In genomic region chr3:5122030-5122740, GRCh38 we compare ENCODE assay signal across 8 cellular contexts. TPM values are rescaled to one million over a fixed set of nuclear protein-coding genes. Genes with fewer than 3 reads are reported as not detected.
A peak's percentile ranks its signal among the peaks of the same experiment; 100 is the strongest.
DNase-seq lines count a peak whose midpoint lies in the region; ATAC-seq and TF ChIP-seq lines count a peak whose summit lies in the region.

Gene ARL8B (plus strand): TSS chr3:5122292. CDS start chr3:5122466, 174 bp downstream.

- H3K4me3 ChIP-seq in LNCaP clone FGC (ENCODE audit: low read depth, low read length): peak within 1 kb of the TSS; percentile 99
- H3K4me3 ChIP-seq in gastroesophageal sphincter: peak within 1 kb of the TSS; percentile 71 to 72

- no peaks in the 10 kb centered on the region for H3K27me3 Mint-ChIP-seq in activated naive CD4-positive, alpha-beta T cell treated with anti-CD3 and anti-CD28 coated beads for 36 hours (ENCODE audit: low read depth)

- H3K4me1 Mint-ChIP-seq in activated naive CD4-positive, alpha-beta T cell treated with anti-CD3 and anti-CD28 coated beads for 36 hours (ENCODE audit: low read depth): peaks cover 39% of the 10 kb centered on the region

- H3K4me1 ChIP-seq in gastroesophageal sphincter: peaks cover 0 to 45% (median 21%) of the 10 kb centered on the region in 3 donors

- peaks cover 0 to 3% of the 10 kb centered on the region in 2 donors for H3K36me3 ChIP-seq in gastroesophageal sphincter

- ATAC-seq in gastroesophageal sphincter: peak; percentile 98

- DNase-seq in GM04504 (ENCODE audit: low read depth): peak; percentile 65
- DNase-seq in H4 (ENCODE audit: low spot score): peak; percentile 78
- DNase-seq in LNCaP clone FGC (ENCODE audit: low read depth): peak; percentile 49
- peak; percentile 86 for DNase-seq in SK-N-DZ (ENCODE audit: low spot score)
- peak; percentile 94 for DNase-seq in activated naive CD4-positive, alpha-beta T cell treated with anti-CD3 and anti-CD28 coated beads for 36 hours
- peak; percentile 43 for DNase-seq in non-pigmented ciliary epithelial cell (ENCODE audit: low read depth)
- peak; percentile 13 to 92 (median 83) for DNase-seq in substantia nigra (lab: John Stamatoyannopoulos, UW)

- no peaks in the 10 kb centered on the region for H3K9me3 Mint-ChIP-seq in activated naive CD4-positive, alpha-beta T cell treated with anti-CD3 and anti-CD28 coated beads for 36 hours

- H3K27ac ChIP-seq in gastroesophageal sphincter (peak within 1 kb of the TSS; percentile 86 to 95 (median 90)), substantia nigra (ENCODE audit: low read depth, low read length, poor library complexity, severe bottlenecking) (peak within 1 kb of the TSS; percentile 88)

- H3K27ac Mint-ChIP-seq in activated naive CD4-positive, alpha-beta T cell treated with anti-CD3 and anti-CD28 coated beads for 36 hours: peak within 1 kb of the TSS; percentile 90

- peak; percentile 78 for TF ChIP-seq POLR2A in gastroesophageal sphincter (IDR thresholded peaks at IDR 0.05)

- CTCF ChIA-PET in activated naive CD4-positive, alpha-beta T cell treated with anti-CD3 and anti-CD28 coated beads for 36 hours (lab: Charles Lee): interaction anchor here (0.6 to 5.8 kb wide), 14 partner anchors 12 to 416 kb away, joined by 3 to 54 read pairs (median 3); no protein-coding TSS in a partner anchor

- H3K9me3 ChIP-seq in gastroesophageal sphincter: no peaks in the 10 kb centered on the region

- H3K27me3 ChIP-seq in gastroesophageal sphincter: no peaks in the 10 kb centered on the region

- peak; percentile 99 for TF ChIP-seq CTCF in LNCaP clone FGC (IDR thresholded peaks at IDR 0.05; ENCODE audit: control insufficient read depth, extremely low read depth, insufficient read depth)
- TF ChIP-seq CTCF in gastroesophageal sphincter (IDR thresholded peaks at IDR 0.05): peak; percentile 94 to 99 (median 96)

- TF ChIP-seq EP300 in gastroesophageal sphincter (IDR thresholded peaks at IDR 0.05): no peak

- peak within 1 kb of the TSS; percentile 90 for H3K4me3 Mint-ChIP-seq in activated naive CD4-positive, alpha-beta T cell treated with anti-CD3 and anti-CD28 coated beads for 36 hours

- intact Hi-C loops in activated naive CD4-positive, alpha-beta T cell treated with anti-CD3 and anti-CD28 coated beads for 36 hours (cut with micrococcal nuclease): loop anchor here (1.0 to 5.0 kb wide), 9 partner anchors 65 to 1945 kb away; partner anchors contain the start of genes CRBN, EDEM1, ITPR1 and SETMAR

- WGBS in gastroesophageal sphincter (ENCODE audit: low coverage in 1 of 2), 2 donors: 0% methylated on average over 4 to 12 of the region's 74 CpGs

- peaks cover 1% of the 10 kb centered on the region for H3K36me3 Mint-ChIP-seq in activated naive CD4-positive, alpha-beta T cell treated with anti-CD3 and anti-CD28 coated beads for 36 hours (ENCODE audit: low read depth)

RNA-seq across cellular contexts. Expression of gene ARL8B, which starts in this region (rescaled TPM):
- total RNA-seq in H4 (2014; rRNA removed; shearing (Covaris generic)): 46.9 and 49.3 TPM in 2 replicates
- polyA plus RNA-seq in SK-N-DZ (2014; cell fraction: cytosol; rRNA removed): 68.0 and 71.1 TPM in 2 replicates
- polyA plus RNA-seq in SK-N-DZ (2014; cell fraction: nucleus; rRNA removed): 39.2 and 49.2 TPM in 2 replicates
- total RNA-seq in activated naive CD4-positive, alpha-beta T cell treated with anti-CD3 and anti-CD28 coated beads for 36 hours: 10 to 100 TPM; 38.4 to 39.3 TPM
- 10 to 100 TPM; 41.5 to 59.9 (median 50.9) TPM for total RNA-seq in gastroesophageal sphincter

Comparison
In these comparisons a context has a peak if more than half of its experiments do, and no peak if none do; other contexts are left out.
1. Peak in every context shown above with its lines: DNase-seq, ATAC-seq, H3K4me3 ChIP-seq and H3K27ac ChIP-seq.
2. DNase-seq: peak in every context shown above with its lines; median percentile 94 in activated naive CD4-positive, alpha-beta T cell treated with anti-CD3 and anti-CD28 coated beads for 36 hours; 86 in SK-N-DZ; 83 in substantia nigra; 78 in H4; 65 in GM04504; 49 in LNCaP clone FGC; 43 in non-pigmented ciliary epithelial cell.